In genomic region chr16:73217654-73218053, GRCh38 we compare ENCODE assay signal across 1 cellular context.
TF ChIP-seq lines count a peak whose summit lies in the region.

No MANE protein-coding gene starts in this region.

TF ChIP-seq in H1, 55 proteins besides CTCF, POLR2A, EP300 and RAD21 (continued from another document):
- TF ChIP-seq SRF (IDR thresholded peaks at IDR 0.05; ENCODE audit: low read depth, low read length): no peak
- TF ChIP-seq EGR1 (IDR thresholded peaks at IDR 0.05; ENCODE audit: borderline replicate concordance, low read depth, low read length): no peak
- TF ChIP-seq YY1 (IDR thresholded peaks at IDR 0.05; ENCODE audit: low read depth, low read length): no peak
- TF ChIP-seq TCF12 (IDR thresholded peaks at IDR 0.05; ENCODE audit: low read depth, low read length): no peak
- no peak for TF ChIP-seq TBP (IDR thresholded peaks at IDR 0.05; ENCODE audit: low read depth, low read length)
